In the genomic region with DNA sequence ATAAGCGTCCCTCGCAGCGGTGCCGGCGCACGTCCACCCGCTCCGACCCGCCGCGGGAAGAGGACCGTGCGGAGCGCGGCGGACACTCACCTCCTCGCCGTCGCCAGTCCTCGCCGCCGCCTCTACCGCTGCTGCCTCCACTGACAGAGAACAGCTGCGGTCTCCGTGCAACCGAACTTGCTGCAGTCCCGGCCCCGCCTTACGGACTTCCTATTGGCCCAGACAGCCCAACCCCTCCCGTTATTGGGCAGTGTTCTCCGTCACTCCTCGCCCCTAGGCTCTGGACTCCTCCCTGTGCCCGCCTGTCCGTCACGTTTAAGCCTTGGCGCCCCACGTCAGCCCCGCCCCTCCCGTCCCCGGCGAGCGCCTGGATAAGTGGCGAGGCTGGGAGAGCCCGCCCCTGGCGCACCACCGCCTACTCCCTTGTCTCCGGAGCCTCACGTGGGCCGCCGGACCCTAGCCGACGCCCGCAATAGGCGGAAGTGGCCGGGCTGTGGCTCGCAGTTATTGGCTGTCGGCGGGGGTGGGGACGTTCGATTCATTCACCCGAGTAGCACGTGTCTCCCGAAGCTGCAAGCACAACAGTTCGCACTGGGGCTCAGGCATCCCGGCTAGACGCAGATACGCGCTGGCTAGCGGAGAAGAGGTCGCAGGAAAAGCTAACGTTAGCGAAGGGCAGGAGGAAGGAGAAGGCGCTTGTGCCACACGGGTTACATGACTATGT, we compare ENCODE assay signal across 8 cellular contexts. TPM values are rescaled to one million over a fixed set of nuclear protein-coding genes. Genes with fewer than 3 reads are reported as not detected.
A peak's percentile ranks its signal among the peaks of the same experiment; 100 is the strongest.
DNase-seq lines count a peak whose midpoint lies in the region; ATAC-seq and TF ChIP-seq lines count a peak whose summit lies in the region.

A gene with protein sequence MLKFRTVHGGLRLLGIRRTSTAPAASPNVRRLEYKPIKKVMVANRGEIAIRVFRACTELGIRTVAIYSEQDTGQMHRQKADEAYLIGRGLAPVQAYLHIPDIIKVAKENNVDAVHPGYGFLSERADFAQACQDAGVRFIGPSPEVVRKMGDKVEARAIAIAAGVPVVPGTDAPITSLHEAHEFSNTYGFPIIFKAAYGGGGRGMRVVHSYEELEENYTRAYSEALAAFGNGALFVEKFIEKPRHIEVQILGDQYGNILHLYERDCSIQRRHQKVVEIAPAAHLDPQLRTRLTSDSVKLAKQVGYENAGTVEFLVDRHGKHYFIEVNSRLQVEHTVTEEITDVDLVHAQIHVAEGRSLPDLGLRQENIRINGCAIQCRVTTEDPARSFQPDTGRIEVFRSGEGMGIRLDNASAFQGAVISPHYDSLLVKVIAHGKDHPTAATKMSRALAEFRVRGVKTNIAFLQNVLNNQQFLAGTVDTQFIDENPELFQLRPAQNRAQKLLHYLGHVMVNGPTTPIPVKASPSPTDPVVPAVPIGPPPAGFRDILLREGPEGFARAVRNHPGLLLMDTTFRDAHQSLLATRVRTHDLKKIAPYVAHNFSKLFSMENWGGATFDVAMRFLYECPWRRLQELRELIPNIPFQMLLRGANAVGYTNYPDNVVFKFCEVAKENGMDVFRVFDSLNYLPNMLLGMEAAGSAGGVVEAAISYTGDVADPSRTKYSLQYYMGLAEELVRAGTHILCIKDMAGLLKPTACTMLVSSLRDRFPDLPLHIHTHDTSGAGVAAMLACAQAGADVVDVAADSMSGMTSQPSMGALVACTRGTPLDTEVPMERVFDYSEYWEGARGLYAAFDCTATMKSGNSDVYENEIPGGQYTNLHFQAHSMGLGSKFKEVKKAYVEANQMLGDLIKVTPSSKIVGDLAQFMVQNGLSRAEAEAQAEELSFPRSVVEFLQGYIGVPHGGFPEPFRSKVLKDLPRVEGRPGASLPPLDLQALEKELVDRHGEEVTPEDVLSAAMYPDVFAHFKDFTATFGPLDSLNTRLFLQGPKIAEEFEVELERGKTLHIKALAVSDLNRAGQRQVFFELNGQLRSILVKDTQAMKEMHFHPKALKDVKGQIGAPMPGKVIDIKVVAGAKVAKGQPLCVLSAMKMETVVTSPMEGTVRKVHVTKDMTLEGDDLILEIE (minus strand): TSS at position 152 of the 724 bp plus-strand sequence. CDS start 86,224 bp downstream, outside the sequence.

- peaks cover 0 to 23% of the 10 kb centered on the region in 2 donors for H3K4me1 ChIP-seq in left lung

- CTCF ChIA-PET in activated CD4-positive, alpha-beta memory T cell treated with anti-CD3 and anti-CD28 coated beads for 36 hours (lab: Charles Lee), result interaction anchor here (1.0 to 1.4 kb wide), 4 partner anchors 13 to 75 kb away, joined by 4 to 8 read pairs (median 4); no protein-coding TSS in a partner anchor

- intact Hi-C loops in activated CD4-positive, alpha-beta memory T cell treated with anti-CD3 and anti-CD28 coated beads for 36 hours (cut with micrococcal nuclease), result loop anchor here (1.0 to 10.0 kb wide), 3 partner anchors 116 to 396 kb away; a partner anchor contains a TSS
- intact Hi-C loops in left lung (cut with DNase I), result no loop called here

- H3K27me3 ChIP-seq in left lung, result peaks cover 0 to 24% of the 10 kb centered on the region in 2 donors

- POLR2A ChIA-PET in activated CD4-positive, alpha-beta memory T cell treated with anti-CD3 and anti-CD28 coated beads for 36 hours (lab: Charles Lee), result interaction anchor here (0.8 to 1.7 kb wide), 5 partner anchors 10 to 161 kb away, joined by 3 to 6 read pairs (median 3); a partner anchor contains a TSS

- peak within 1 kb of the TSS; percentile 71 for H3K27ac Mint-ChIP-seq in activated CD4-positive, alpha-beta memory T cell treated with anti-CD3 and anti-CD28 coated beads for 36 hours

- H3K27me3 Mint-ChIP-seq in activated CD4-positive, alpha-beta memory T cell treated with anti-CD3 and anti-CD28 coated beads for 36 hours, result no peaks in the 10 kb centered on the region

- H3K4me1 Mint-ChIP-seq in activated CD4-positive, alpha-beta memory T cell treated with anti-CD3 and anti-CD28 coated beads for 36 hours (ENCODE audit: low read depth), result peaks cover 18% of the 10 kb centered on the region

- no peaks in the 10 kb centered on the region for H3K36me3 ChIP-seq in left lung

- peak within 1 kb of the TSS; percentile 76 for H3K4me3 Mint-ChIP-seq in activated CD4-positive, alpha-beta memory T cell treated with anti-CD3 and anti-CD28 coated beads for 36 hours

- no peaks in the 10 kb centered on the region for H3K9me3 ChIP-seq in left lung

- no peaks in the 10 kb centered on the region for H3K36me3 Mint-ChIP-seq in activated CD4-positive, alpha-beta memory T cell treated with anti-CD3 and anti-CD28 coated beads for 36 hours

- TF ChIP-seq CTCF in left lung (IDR thresholded peaks at IDR 0.05), result no peak

- peak within 1 kb of the TSS; percentile 53 to 74 for H3K27ac ChIP-seq in left lung

- peak; percentile 78 for ATAC-seq in HG03457 (IDR thresholded peaks at IDR 0.05; ENCODE audit: unreplicated experiment)
- peak; percentile 98 for ATAC-seq in left lung

- peak within 1 kb of the TSS; percentile 46 to 56 for H3K4me3 ChIP-seq in left lung

- peak; percentile 96 to 97 for DNase-seq in AML-193 (lab: John Stamatoyannopoulos, UW)
- DNase-seq in GM19240 (ENCODE audit: insufficient read length, low spot score), result peak; percentile 94
- DNase-seq in NCI-H526 (lab: John Stamatoyannopoulos, UW), result peak; percentile 100
- peak; percentile 99 for DNase-seq in activated CD4-positive, alpha-beta memory T cell treated with anti-CD3 and anti-CD28 coated beads for 36 hours
- DNase-seq in dermis blood vessel endothelial cell, result peak; percentile 100
- peak; percentile 99 for DNase-seq in left lung
- DNase-seq in stimulated activated CD4-positive, alpha-beta T cell treated with anti-CD3 and anti-CD28 coated beads, Interleukin-2, amount 100 ng/mL, for 4 hours (ENCODE audit: low read depth), result peak; percentile 95

- H3K9me3 Mint-ChIP-seq in activated CD4-positive, alpha-beta memory T cell treated with anti-CD3 and anti-CD28 coated beads for 36 hours, result no peaks in the 10 kb centered on the region

RNA-seq across cellular contexts. Expression of the gene that starts here (rescaled TPM):
- 10 to 100 TPM; 13.1 to 15.3 TPM for total RNA-seq in activated CD4-positive, alpha-beta memory T cell treated with anti-CD3 and anti-CD28 coated beads for 36 hours
- total RNA-seq in dermis blood vessel endothelial cell, result 10.2 and 25.3 TPM in 2 replicates
- total RNA-seq in left lung, result 10 to 100 TPM; 20.3 to 27.4 TPM

Comparison
In these comparisons a context has a peak if more than half of its experiments do, and no peak if none do; other contexts are left out.
1. Peak in every context shown above with its lines: DNase-seq, ATAC-seq, H3K4me3 ChIP-seq and H3K27ac ChIP-seq.